ENCODE assay signal across 8 cellular contexts in genomic region chr11:35237860-35238715, GRCh38.
DNase-seq lines count a peak whose midpoint lies in the region; ATAC-seq and TF ChIP-seq lines count a peak whose summit lies in the region.

No MANE protein-coding gene starts in this region.

- DNase-seq in NCI-H2081 treated with DMSO at 0.1 percent for 48 hours (lab: John Stamatoyannopoulos, UW): peak; percentile 24
- peak; percentile 56 for DNase-seq in activated CD4-positive, CD25-positive, alpha-beta regulatory T cell treated with anti-CD3 and anti-CD28 coated beads, Interleukin-2, amount 50 U/mL, for 72 hours
- DNase-seq in esophagus muscularis mucosa (ENCODE audit: extremely low spot score): no peak
- DNase-seq in omental fat pad (ENCODE audit: low spot score): no peak
- no peak for DNase-seq in HPDE6-E6E7 (ENCODE audit: extremely low spot score)

- ATAC-seq in omental fat pad (ENCODE audit: low FRiP score): peak; percentile 29
- ATAC-seq in GM18511 (IDR thresholded peaks at IDR 0.05; ENCODE audit: unreplicated experiment): no peak

- intact Hi-C loops in esophagus muscularis mucosa (cut with DNase I): loop anchor here (10.0 kb wide), 1 partner anchor 313 kb away; no protein-coding TSS in a partner anchor

- no peak for TF ChIP-seq EP300 in esophagus muscularis mucosa (IDR thresholded peaks at IDR 0.05)

- peak; percentile 91 for TF ChIP-seq CTCF in 22Rv1 (IDR thresholded peaks at IDR 0.05)
- peak; percentile 84 for TF ChIP-seq CTCF in GM12872 (IDR thresholded peaks at IDR 0.05; ENCODE audit: insufficient read depth, low read depth, low read length)
- TF ChIP-seq CTCF in esophagus muscularis mucosa (IDR thresholded peaks at IDR 0.05): peak; percentile 44 to 59 (median 51)
- TF ChIP-seq CTCF in omental fat pad (IDR thresholded peaks at IDR 0.05): peak in 1 of 3 donors; percentile 46

- WGBS in esophagus muscularis mucosa: 66% methylated on average over 15 of the region's 15 CpGs

- peaks cover 0 to 43% (median 40%) of the 10 kb centered on the region in 4 donors for H3K4me1 ChIP-seq in esophagus muscularis mucosa

- no peak overlapping the region for H3K4me3 ChIP-seq in esophagus muscularis mucosa

- H3K27me3 ChIP-seq in esophagus muscularis mucosa: no peaks in the 10 kb centered on the region

- H3K9me3 ChIP-seq in esophagus muscularis mucosa: peaks cover 0 to 5% (median 2%) of the 10 kb centered on the region in 4 donors

- no peaks in the 10 kb centered on the region for H3K36me3 ChIP-seq in esophagus muscularis mucosa

- TF ChIP-seq POLR2A in esophagus muscularis mucosa (IDR thresholded peaks at IDR 0.05; ENCODE audit: low read depth): no peak

- H3K27ac ChIP-seq in 22Rv1: no peak overlapping the region
- peak overlapping the region in 2 of 4 donors; percentile 15 to 48 for H3K27ac ChIP-seq in esophagus muscularis mucosa (replicated peaks in 1 of 4)

Comparison
In these comparisons a context has a peak if more than half of its experiments do, and no peak if none do; other contexts are left out.
1. DNase-seq: peak in NCI-H2081 treated with DMSO at 0.1 percent for 48 hours (single experiment) and activated CD4-positive, CD25-positive, alpha-beta regulatory T cell treated with anti-CD3 and anti-CD28 coated beads, Interleukin-2, amount 50 U/mL, for 72 hours (single experiment); none in esophagus muscularis mucosa (single experiment), omental fat pad (single experiment) and HPDE6-E6E7 (single experiment).